ENCODE assay signal across 17 cellular contexts in the genomic region with DNA sequence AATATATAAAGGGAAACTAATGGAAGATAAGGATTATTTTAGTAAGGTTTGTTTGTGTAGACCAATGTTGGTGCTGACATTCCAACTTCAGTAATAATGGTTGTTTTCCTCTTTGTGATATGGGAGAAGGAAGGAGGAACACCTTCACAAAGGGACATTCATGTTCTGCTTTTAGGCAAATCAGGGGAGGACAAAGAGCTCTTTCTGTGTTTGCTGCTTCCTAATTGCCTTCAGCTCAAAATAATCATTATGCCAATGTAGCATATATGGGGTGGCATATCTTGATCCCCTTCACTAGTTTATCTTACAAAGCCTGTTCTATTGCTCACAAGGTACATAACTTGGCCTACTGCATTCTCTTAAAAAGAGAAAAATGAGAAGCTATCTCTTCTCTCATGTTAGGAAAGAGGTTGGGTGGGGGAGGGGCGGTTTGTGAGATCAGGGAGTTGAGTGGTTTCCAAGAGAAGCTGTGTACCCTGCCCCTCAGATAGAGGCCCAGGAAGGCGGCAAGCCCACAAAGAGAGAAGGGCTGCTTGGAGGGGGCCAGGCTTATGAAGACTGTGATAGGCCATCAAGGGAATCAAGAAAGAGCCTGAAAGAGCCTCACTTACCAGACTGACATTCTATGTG.
"Had no signal": no experiment of that assay in that cellular context is flagged by ENCODE, and none has a peak within 500 bp of the region (broad histone marks: within the 10 kb centered on the region; RNA-seq: fewer than 3 reads in every experiment).

No MANE protein-coding gene starts in this region.

- DNase-seq: activated CD4-positive, alpha-beta T cell treated with anti-CD3 and anti-CD28 coated beads for 48 hours; activated CD8-positive, alpha-beta memory T cell treated with anti-CD3 and anti-CD28 coated beads, Interleukin-2, amount 50 U/mL, for 48 hours; activated CD8-positive, alpha-beta T cell treated with anti-CD3 and anti-CD28 coated beads, Interleukin-2, amount 10 ng/mL, durations not matched to agents 7 days and 5 days; activated naive CD4-positive, alpha-beta T cell; foreskin keratinocyte; head of caudate nucleus; left lung; spleen; stimulated activated CD4-positive, alpha-beta T cell treated with anti-CD3 and anti-CD28 coated beads, Interleukin-1b, Interleukin-23, amount 100 ng/mL, for 48 hours; stimulated activated naive B cell treated with anti-CD40 and anti-IgM and Interleukin-4, amounts not matched to agents 10 μg/mL and 1 μg/mL and 100 μg/mL, for 72 hours; WERI-Rb-1 had no signal

- H3K27ac ChIP-seq: foreskin keratinocyte, left lung, parathyroid adenoma, right atrium auricular region, spleen, tibial nerve, WERI-Rb-1 had no signal

- H3K4me3 Mint-ChIP-seq: activated CD8-positive, alpha-beta T cell treated with anti-CD3 and anti-CD28 coated beads, Interleukin-2, amount 10 ng/mL, durations not matched to agents 7 days and 5 days; memory B cell; stimulated activated naive B cell treated with anti-CD40 and anti-IgM and Interleukin-4, amounts not matched to agents 10 μg/mL and 1 μg/mL and 100 μg/mL, for 72 hours had no signal

- H3K36me3 ChIP-seq: left lung, right atrium auricular region, spleen, tibial nerve, WERI-Rb-1 had no signal

- H3K9me3 ChIP-seq: left lung, right atrium auricular region, tibial nerve had no signal

- ATAC-seq: activated CD8-positive, alpha-beta T cell treated with anti-CD3 and anti-CD28 coated beads, Interleukin-2, amount 10 ng/mL, durations not matched to agents 7 days and 5 days; foreskin keratinocyte; left lung; stimulated activated naive B cell treated with anti-CD40 and anti-IgM and Interleukin-4, amounts not matched to agents 10 μg/mL and 1 μg/mL and 100 μg/mL, for 72 hours had no signal

- H3K27ac Mint-ChIP-seq: activated CD8-positive, alpha-beta T cell treated with anti-CD3 and anti-CD28 coated beads, Interleukin-2, amount 10 ng/mL, durations not matched to agents 7 days and 5 days; memory B cell; stimulated activated naive B cell treated with anti-CD40 and anti-IgM and Interleukin-4, amounts not matched to agents 10 μg/mL and 1 μg/mL and 100 μg/mL, for 72 hours had no signal

- H3K36me3 Mint-ChIP-seq: memory B cell; stimulated activated naive B cell treated with anti-CD40 and anti-IgM and Interleukin-4, amounts not matched to agents 10 μg/mL and 1 μg/mL and 100 μg/mL, for 72 hours had no signal

- FAIRE-seq: bronchial epithelial cell, islet of Langerhans had no signal

- H3K27me3 ChIP-seq: foreskin keratinocyte, tibial nerve had no signal

- H2AFZ ChIP-seq: parathyroid adenoma had no signal

- H3K79me2 ChIP-seq: parathyroid adenoma had no signal

- H3K9me3 Mint-ChIP-seq: memory B cell had no signal

- H3K4me3 ChIP-seq: left lung, right atrium auricular region, spleen, tibial nerve had no signal

- H3K9ac ChIP-seq: parathyroid adenoma had no signal

- H3K4me1 ChIP-seq: parathyroid adenoma had no signal
